29 cellular contexts compared by ENCODE assay signal in the genomic region with DNA sequence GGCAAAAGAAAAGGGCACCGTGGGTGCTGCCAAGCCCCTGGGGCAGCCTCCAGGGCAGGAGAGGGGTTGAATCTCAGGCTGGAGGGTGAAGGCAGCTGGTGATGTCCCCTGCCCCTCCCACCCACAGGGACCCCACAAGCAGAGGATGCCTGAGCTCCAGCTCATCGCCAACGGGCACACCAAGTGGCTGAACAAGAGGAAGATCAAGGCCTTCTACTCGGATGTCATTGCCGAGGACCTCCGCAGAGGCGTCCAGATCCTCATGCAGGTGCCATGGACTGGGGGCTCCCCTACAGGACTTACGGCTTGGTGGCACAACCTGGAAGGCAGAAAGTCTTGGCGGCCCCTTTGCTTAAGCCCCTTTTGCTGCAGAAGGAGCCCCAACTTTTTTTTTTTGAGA. TPM values are rescaled to one million over a fixed set of nuclear protein-coding genes. Genes with fewer than 3 reads are reported as not detected.
"Had no signal": no experiment of that assay in that cellular context is flagged by ENCODE, and none has a peak within 500 bp of the region (broad histone marks: within the 10 kb centered on the region; RNA-seq: fewer than 3 reads in every experiment).

No MANE protein-coding gene starts in this region.

- H3K36me3 ChIP-seq: stomach, suprapubic skin, thoracic aorta, thyroid gland, tibial artery, tibial nerve, transverse colon, upper lobe of left lung, upper lobe of right lung, uterus, vagina had no signal

- H3K4me1 ChIP-seq: stomach, suprapubic skin, testis, thyroid gland, tibial artery, tibial nerve, transverse colon, upper lobe of left lung, upper lobe of right lung, uterus, vagina had no signal

- ATAC-seq: stimulated activated effector memory CD8-positive, alpha-beta T cell treated with anti-CD3 and anti-CD28 coated beads, Interleukin-12 subunit alpha, Interleukin-12 subunit beta, amount 100 ng/mL, for 72 hours; stimulated activated memory B cell treated with anti-CD40 and anti-IgM and Interleukin-4, amounts not matched to agents 10 μg/mL and 1 μg/mL and 100 μg/mL, for 72 hours; stimulated activated naive B cell treated with anti-CD40 and anti-IgM and Interleukin-4, amounts not matched to agents 10 μg/mL and 1 μg/mL and 100 μg/mL, for 72 hours; stimulated activated naive CD8-positive, alpha-beta T cell treated with anti-CD3 and anti-CD28 coated beads, Interleukin-15, amount 100 ng/mL, for 72 hours; stimulated activated naive CD8-positive, alpha-beta T cell treated with anti-CD3 and anti-CD28 coated beads, Interleukin-15, Interleukin-2, amounts not matched to agents 100 U/mL and 50 U/mL, for 24 hours; upper lobe of right lung had no signal

- H3K4me3 ChIP-seq: stomach, suprapubic skin, testis, thoracic aorta, thyroid gland, tibial artery, tibial nerve, transverse colon, upper lobe of left lung, upper lobe of right lung, uterus, vagina had no signal

- H3K27ac ChIP-seq: stomach, suprapubic skin, testis, thoracic aorta, thyroid gland, tibial artery, tibial nerve, transverse colon, upper lobe of left lung, upper lobe of right lung, uterus, vagina had no signal

- H3K9me3 ChIP-seq: stomach, suprapubic skin, testis, thoracic aorta, thyroid gland, tibial artery, tibial nerve, transverse colon, upper lobe of left lung, upper lobe of right lung, uterus, vagina had no signal

- H3K27me3 ChIP-seq: stomach, suprapubic skin, testis, thyroid gland, tibial artery, tibial nerve, transverse colon, upper lobe of left lung, upper lobe of right lung, uterus, vagina had no signal

- DNase-seq: stimulated activated CD4-positive, alpha-beta T cell treated with anti-CD3 and anti-CD28 coated beads, Interleukin-2, amount 100 ng/mL, for 48 hours; stimulated activated CD4-positive, alpha-beta T cell treated with anti-CD3 and anti-CD28 coated beads, Interleukin-4, amount 100 ng/mL, for 1 hour; stimulated activated CD4-positive, alpha-beta T cell treated with anti-CD3 and anti-CD28 coated beads, Interleukin-4, amount 100 ng/mL, for 24 hours; stimulated activated CD4-positive, alpha-beta T cell treated with anti-CD3 and anti-CD28 coated beads, Interleukin-4, amount 100 ng/mL, for 4 hours; stimulated activated CD8-positive, alpha-beta memory T cell treated with anti-CD3 and anti-CD28 coated beads, Interleukin-4, amount 100 ng/mL, for 48 hours; stimulated activated naive B cell treated with anti-CD40 and anti-IgM and Interleukin-4, amounts not matched to agents 10 μg/mL and 1 μg/mL and 100 μg/mL, for 72 hours; stimulated activated naive CD4-positive, alpha-beta T cell; stimulated activated naive CD4-positive, alpha-beta T cell treated with Interleukin-2 at 50 U/mL for 16 hours; stimulated activated naive CD8-positive, alpha-beta T cell treated with anti-CD3 and anti-CD28 coated beads, Interleukin-15, amount 100 ng/mL, for 72 hours; stimulated activated naive CD8-positive, alpha-beta T cell treated with anti-CD3 and anti-CD28 coated beads, Interleukin-15, Interleukin-2, amounts not matched to agents 100 U/mL and 50 U/mL, for 24 hours; stomach; substantia nigra; testis; thyroid gland; tibial artery; transverse colon; trophoblast cell; upper lobe of right lung; uterus had no signal

RNA-seq across cellular contexts. Expression of gene SLC12A3, which starts 21.8 kb away (rescaled TPM):
- total RNA-seq: stomach, subcutaneous adipose tissue, temporal lobe, thoracic aorta, thyroid gland, tibial nerve, transverse colon, upper lobe of right lung, ureter, vagina had no signal
